Comparison of ENCODE assay signal across 8 cellular contexts in genomic region chr3:46695177-46695961, GRCh38. TPM values are rescaled to one million over a fixed set of nuclear protein-coding genes. Genes with fewer than 3 reads are reported as not detected.
DNase-seq lines count a peak whose midpoint lies in the region; ATAC-seq, FAIRE-seq and TF ChIP-seq lines count a peak whose summit lies in the region.

No MANE protein-coding gene starts in this region.

- no peaks in the 10 kb centered on the region for H3F3A ChIP-seq in smooth muscle cell (ENCODE audit: low read depth)

- H3K36me3 ChIP-seq in Peyer's patch, result no peaks in the 10 kb centered on the region
- H3K36me3 ChIP-seq in heart left ventricle, result no peaks in the 10 kb centered on the region
- H3K36me3 ChIP-seq in smooth muscle cell (ENCODE audit: low read depth), result no peaks in the 10 kb centered on the region

- H3K27me3 ChIP-seq in Peyer's patch (no peaks in the 10 kb centered on the region), heart left ventricle (no peaks in the 10 kb centered on the region), smooth muscle cell (ENCODE audit: low read depth) (no peaks in the 10 kb centered on the region)

- peak; percentile 18 to 58 (median 32) for ATAC-seq in heart left ventricle

- intact Hi-C loops in heart left ventricle (cut with DNase I), result no loop called here

- WGBS in heart left ventricle, 4 donors, result 47 to 66% (median 57%) methylated on average over 8 to 11 of the region's 11 CpGs
- WGBS in smooth muscle cell (ENCODE audit: low lambda C conversion rate), result 76% methylated on average over 11 of the region's 11 CpGs

- H3K27ac ChIP-seq in Peyer's patch (peak overlapping the region in 3 of 4 donors; percentile 42 to 67 (median 57)), heart left ventricle (peak overlapping the region; percentile 85 to 98 (median 94)), smooth muscle cell (ENCODE audit: low read depth) (peak overlapping the region; percentile 46)

- H3K79me2 ChIP-seq in smooth muscle cell (ENCODE audit: low read depth), result no peaks in the 10 kb centered on the region

- H3K9me3 ChIP-seq in Peyer's patch, result no peaks in the 10 kb centered on the region
- no peaks in the 10 kb centered on the region for H3K9me3 ChIP-seq in heart left ventricle
- H3K9me3 ChIP-seq in smooth muscle cell (replicated peaks; ENCODE audit: low read depth), result no peaks in the 10 kb centered on the region

- peaks cover 4 to 64% (median 21%) of the 10 kb centered on the region in 4 donors for H3K4me1 ChIP-seq in Peyer's patch
- peaks cover 33 to 86% (median 78%) of the 10 kb centered on the region in 12 donors for H3K4me1 ChIP-seq in heart left ventricle
- peaks cover 6% of the 10 kb centered on the region for H3K4me1 ChIP-seq in smooth muscle cell (ENCODE audit: low read depth)

- FAIRE-seq in GM19239 (lab: Jason Lieb, UNC), result peak; percentile 48
- FAIRE-seq in HTR-8/SVneo (lab: Jason Lieb, UNC), result no peak

- DNase-seq in GM19239 (ENCODE audit: insufficient read length, low spot score) (peak; percentile 36), Peyer's patch (peak in 2 of 3 donors; percentile 47 to 72), heart left ventricle (peak; percentile 76 to 82 (median 79)), smooth muscle cell (lab: John Stamatoyannopoulos, UW; ENCODE audit: unreplicated experiment) (no peak), COR-L47 (lab: John Stamatoyannopoulos, UW) (no peak), NCI-H446 (lab: John Stamatoyannopoulos, UW) (no peak), HTR-8/SVneo (ENCODE audit: insufficient read length, low spot score) (no peak)
- DNase-seq in activated naive CD4-positive, alpha-beta T cell treated with anti-CD3 and anti-CD28 coated beads, Interleukin-2, amount 50 U/mL, for 16 hours, result peak; percentile 56

- TF ChIP-seq CTCF in Peyer's patch (IDR thresholded peaks at IDR 0.05) (peak in 4 of 6 experiments; percentile 12 to 38 (median 30)), heart left ventricle (IDR thresholded peaks at IDR 0.05) (peak in 5 of 12 donors; percentile 9 to 35 (median 27)), smooth muscle cell (IDR thresholded peaks at IDR 0.05; ENCODE audit: borderline replicate concordance, insufficient read depth, poor library complexity, severe bottlenecking) (peak; percentile 35)

- no peak overlapping the region for H3K9ac ChIP-seq in smooth muscle cell (ENCODE audit: low read depth)

- TF ChIP-seq POLR2A in Peyer's patch (IDR thresholded peaks at IDR 0.05), result no peak
- peak in 1 of 2 donors; percentile 28 for TF ChIP-seq POLR2A in heart left ventricle (IDR thresholded peaks at IDR 0.05)

- H2AFZ ChIP-seq in smooth muscle cell (ENCODE audit: low read depth), result no peak overlapping the region

- H3K4me2 ChIP-seq in smooth muscle cell, result no peak overlapping the region

- H4K20me1 ChIP-seq in smooth muscle cell (ENCODE audit: low read depth), result no peaks in the 10 kb centered on the region

- H3K4me3 ChIP-seq in Peyer's patch, result no peak overlapping the region
- H3K4me3 ChIP-seq in heart left ventricle, result no peak overlapping the region
- H3K4me3 ChIP-seq in smooth muscle cell, result no peak overlapping the region

RNA-seq across cellular contexts. Expression of gene ALS2CL, which starts 1.9 kb away (rescaled TPM):
- 100 to 1,000 TPM in 1 of 4 donors, 10 to 100 TPM in 3; 64.3 to 113 (median 82.7) TPM for total RNA-seq in Peyer's patch
- total RNA-seq in heart left ventricle, result 10 to 100 TPM; 11.8 to 40.7 (median 25.4) TPM
- polyA plus RNA-seq in heart left ventricle, result 10 to 100 TPM; 12.4 to 37.1 TPM
- total RNA-seq in smooth muscle cell, result 7.3 and 8.5 TPM in 2 replicates
- polyA plus RNA-seq in smooth muscle cell, result 9.4 and 16.5 TPM in 2 replicates

RNA-seq across cellular contexts. Expression of gene TMIE, which starts 5.8 kb away (rescaled TPM):
- total RNA-seq in Peyer's patch, result 1 to 10 TPM in 1 of 4 donors, not detected in 3; 1.3 TPM
- total RNA-seq in heart left ventricle, result under 1 TPM in 8 of 9 donors, not detected in 1; 0.47 to 0.95 (median 0.61) TPM
- polyA plus RNA-seq in heart left ventricle, result under 1 TPM; 0.46 to 0.69 TPM
- 0.36 and 0.67 TPM in 2 replicates for total RNA-seq in smooth muscle cell
- polyA plus RNA-seq in smooth muscle cell, result 1.1 and 2.0 TPM in 2 replicates

RNA-seq across cellular contexts. Expression of gene PRSS50, which starts 22.3 kb away (rescaled TPM):
- total RNA-seq in Peyer's patch (not detected), heart left ventricle (under 1 TPM in 7 of 9 donors, not detected in 2; 0.23 to 0.65 (median 0.35) TPM), smooth muscle cell (0.31 and 0.54 TPM in 2 replicates)
- polyA plus RNA-seq in heart left ventricle (under 1 TPM; 0.06 to 0.46 TPM), smooth muscle cell (0.45 and 0.73 TPM in 2 replicates)

Comparison
In these comparisons a context has a peak if more than half of its experiments do, and no peak if none do; other contexts are left out.
1. DNase-seq: peak in GM19239 (single experiment), Peyer's patch (2 of 3), activated naive CD4-positive, alpha-beta T cell treated with anti-CD3 and anti-CD28 coated beads, Interleukin-2, amount 50 U/mL, for 16 hours (single experiment) and heart left ventricle (5 of 5); none in smooth muscle cell (single experiment), COR-L47 (single experiment), NCI-H446 (0 of 2) and HTR-8/SVneo (single experiment).
2. Peak in every context shown above with its lines, with median percentiles within 50 percentile points of each other: H3K27ac ChIP-seq.